ENCODE assay signal across 1 cellular context in the genomic region with DNA sequence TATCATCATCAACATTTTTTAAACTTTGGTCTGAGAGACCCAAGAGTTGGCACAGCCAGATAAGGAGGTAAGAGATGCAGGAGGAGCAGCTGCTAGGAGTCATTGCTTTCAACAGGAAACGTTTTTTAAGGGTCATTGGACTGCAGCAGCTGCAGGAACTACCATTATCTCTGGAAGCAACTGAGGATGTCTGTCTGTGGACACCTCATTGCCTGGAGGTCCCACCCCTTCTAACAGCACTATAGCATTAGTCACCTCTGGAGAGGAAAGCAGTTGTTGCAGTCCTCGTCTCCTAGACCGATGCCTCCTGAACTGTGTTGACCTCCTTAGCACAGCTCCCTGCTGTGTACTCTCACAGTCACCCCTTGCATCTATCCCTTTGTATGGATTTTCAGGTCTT.
TF ChIP-seq lines count a peak whose summit lies in the region.

No MANE protein-coding gene starts in this region.

TF ChIP-seq in H1, 55 proteins besides CTCF, POLR2A, EP300 and RAD21 (continued from another document):
- TF ChIP-seq CHD7 (IDR thresholded peaks at IDR 0.05; ENCODE audit: insufficient replicate concordance, low read length) (no peak), POLR2AphosphoS5 (IDR thresholded peaks at IDR 0.05; ENCODE audit: low read depth, low read length) (no peak), SP2 (IDR thresholded peaks at IDR 0.05; ENCODE audit: low read length) (no peak), EZH2 (IDR thresholded peaks at IDR 0.05; ENCODE audit: low read depth, low read length, severe bottlenecking) (no peak), GABPA (IDR thresholded peaks at IDR 0.05; ENCODE audit: borderline replicate concordance, insufficient read depth, low read length) (no peak), TBP (IDR thresholded peaks at IDR 0.05; ENCODE audit: low read depth, low read length) (no peak)
